Comparison of ENCODE assay signal across 1 cellular context in the genomic region with DNA sequence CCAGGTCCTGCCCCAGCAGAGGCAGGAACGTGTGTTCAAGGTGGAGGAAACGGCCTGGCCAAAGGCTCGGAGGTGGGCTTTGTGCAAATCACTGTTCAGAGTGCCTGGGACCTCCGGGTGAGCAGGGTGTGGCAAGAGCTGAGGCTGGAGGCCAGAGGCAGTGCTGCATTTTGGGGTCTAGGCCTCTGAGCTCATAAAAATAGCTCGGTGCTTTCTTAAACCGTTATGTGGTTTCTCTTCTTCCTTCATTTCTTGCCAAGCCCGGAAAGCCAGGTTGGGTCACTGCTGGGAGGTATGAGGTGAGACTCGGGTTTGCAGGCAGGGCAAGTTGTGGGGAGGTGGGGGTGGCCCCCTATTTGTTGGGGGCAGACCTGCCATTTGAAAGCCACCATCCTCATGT.
TF ChIP-seq lines count a peak whose summit lies in the region.

No MANE protein-coding gene starts in this region.

TF ChIP-seq in GM23338, 12 proteins besides CTCF, POLR2A, EP300 and RAD21 (continued from another document):
- TF ChIP-seq, protein P1, sequence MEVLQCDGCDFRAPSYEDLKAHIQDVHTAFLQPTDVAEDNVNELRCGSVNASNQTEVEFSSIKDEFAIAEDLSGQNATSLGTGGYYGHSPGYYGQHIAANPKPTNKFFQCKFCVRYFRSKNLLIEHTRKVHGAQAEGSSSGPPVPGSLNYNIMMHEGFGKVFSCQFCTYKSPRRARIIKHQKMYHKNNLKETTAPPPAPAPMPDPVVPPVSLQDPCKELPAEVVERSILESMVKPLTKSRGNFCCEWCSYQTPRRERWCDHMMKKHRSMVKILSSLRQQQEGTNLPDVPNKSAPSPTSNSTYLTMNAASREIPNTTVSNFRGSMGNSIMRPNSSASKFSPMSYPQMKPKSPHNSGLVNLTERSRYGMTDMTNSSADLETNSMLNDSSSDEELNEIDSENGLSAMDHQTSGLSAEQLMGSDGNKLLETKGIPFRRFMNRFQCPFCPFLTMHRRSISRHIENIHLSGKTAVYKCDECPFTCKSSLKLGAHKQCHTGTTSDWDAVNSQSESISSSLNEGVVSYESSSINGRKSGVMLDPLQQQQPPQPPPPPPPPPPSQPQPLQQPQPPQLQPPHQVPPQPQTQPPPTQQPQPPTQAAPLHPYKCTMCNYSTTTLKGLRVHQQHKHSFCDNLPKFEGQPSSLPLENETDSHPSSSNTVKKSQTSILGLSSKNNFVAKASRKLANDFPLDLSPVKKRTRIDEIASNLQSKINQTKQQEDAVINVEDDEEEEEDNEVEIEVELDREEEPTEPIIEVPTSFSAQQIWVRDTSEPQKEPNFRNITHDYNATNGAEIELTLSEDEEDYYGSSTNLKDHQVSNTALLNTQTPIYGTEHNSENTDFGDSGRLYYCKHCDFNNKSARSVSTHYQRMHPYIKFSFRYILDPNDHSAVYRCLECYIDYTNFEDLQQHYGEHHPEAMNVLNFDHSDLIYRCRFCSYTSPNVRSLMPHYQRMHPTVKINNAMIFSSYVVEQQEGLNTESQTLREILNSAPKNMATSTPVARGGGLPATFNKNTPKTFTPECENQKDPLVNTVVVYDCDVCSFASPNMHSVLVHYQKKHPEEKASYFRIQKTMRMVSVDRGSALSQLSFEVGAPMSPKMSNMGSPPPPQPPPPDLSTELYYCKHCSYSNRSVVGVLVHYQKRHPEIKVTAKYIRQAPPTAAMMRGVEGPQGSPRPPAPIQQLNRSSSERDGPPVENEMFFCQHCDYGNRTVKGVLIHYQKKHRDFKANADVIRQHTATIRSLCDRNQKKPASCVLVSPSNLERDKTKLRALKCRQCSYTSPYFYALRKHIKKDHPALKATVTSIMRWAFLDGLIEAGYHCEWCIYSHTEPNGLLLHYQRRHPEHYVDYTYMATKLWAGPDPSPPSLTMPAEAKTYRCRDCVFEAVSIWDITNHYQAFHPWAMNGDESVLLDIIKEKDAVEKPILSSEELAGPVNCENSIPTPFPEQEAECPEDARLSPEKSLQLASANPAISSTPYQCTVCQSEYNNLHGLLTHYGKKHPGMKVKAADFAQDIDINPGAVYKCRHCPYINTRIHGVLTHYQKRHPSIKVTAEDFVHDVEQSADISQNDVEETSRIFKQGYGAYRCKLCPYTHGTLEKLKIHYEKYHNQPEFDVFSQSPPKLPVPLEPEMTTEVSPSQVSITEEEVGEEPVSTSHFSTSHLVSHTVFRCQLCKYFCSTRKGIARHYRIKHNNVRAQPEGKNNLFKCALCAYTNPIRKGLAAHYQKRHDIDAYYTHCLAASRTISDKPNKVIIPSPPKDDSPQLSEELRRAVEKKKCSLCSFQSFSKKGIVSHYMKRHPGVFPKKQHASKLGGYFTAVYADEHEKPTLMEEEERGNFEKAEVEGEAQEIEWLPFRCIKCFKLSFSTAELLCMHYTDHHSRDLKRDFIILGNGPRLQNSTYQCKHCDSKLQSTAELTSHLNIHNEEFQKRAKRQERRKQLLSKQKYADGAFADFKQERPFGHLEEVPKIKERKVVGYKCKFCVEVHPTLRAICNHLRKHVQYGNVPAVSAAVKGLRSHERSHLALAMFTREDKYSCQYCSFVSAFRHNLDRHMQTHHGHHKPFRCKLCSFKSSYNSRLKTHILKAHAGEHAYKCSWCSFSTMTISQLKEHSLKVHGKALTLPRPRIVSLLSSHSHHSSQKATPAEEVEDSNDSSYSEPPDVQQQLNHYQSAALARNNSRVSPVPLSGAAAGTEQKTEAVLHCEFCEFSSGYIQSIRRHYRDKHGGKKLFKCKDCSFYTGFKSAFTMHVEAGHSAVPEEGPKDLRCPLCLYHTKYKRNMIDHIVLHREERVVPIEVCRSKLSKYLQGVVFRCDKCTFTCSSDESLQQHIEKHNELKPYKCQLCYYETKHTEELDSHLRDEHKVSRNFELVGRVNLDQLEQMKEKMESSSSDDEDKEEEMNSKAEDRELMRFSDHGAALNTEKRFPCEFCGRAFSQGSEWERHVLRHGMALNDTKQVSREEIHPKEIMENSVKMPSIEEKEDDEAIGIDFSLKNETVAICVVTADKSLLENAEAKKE (CRISPR knock-in tag; IDR thresholded peaks at IDR 0.05) = no peak
